8 cellular contexts compared by ENCODE assay signal in the genomic region with DNA sequence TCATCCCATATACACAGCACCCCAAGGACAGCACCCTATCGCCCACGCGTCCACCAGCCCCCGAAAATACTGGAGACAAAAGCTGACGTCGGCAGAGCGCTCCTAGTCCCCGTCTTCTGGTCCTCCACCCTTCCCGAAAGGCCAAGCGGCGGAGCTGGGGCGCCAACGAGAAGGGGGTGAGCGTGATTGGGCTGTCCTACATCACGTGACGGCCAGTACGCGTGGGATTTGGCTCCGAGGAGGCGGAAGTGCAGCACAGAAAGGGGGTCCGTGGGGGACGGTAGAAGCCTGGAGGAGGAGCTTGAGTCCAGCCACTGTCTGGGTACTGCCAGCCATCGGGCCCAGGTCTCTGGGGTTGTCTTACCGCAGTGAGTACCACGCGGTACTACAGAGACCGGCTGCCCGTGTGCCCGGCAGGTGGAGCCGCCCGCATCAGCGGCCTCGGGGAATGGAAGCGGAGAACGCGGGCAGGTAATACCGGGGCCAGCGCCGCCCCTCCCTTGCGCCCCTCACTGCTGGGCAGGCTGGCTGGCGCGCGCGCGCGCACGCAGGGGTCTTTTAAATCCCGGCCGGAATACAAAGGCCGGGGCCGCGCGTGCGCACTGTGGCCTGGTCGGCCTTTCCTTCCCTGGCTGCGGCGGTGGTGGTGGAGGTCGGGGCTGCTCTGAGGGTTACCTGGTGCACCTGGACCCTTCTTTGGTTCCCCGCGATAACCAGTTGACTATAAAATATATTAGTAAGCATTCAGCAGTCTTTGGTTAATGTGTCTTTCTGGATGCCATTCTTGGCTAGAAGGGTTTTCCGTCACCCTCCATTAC.
DNase-seq lines count a peak whose midpoint lies in the region; FAIRE-seq and TF ChIP-seq lines count a peak whose summit lies in the region.

TSS of gene TDG (plus strand) at position 283 of the 818 bp plus-strand sequence. CDS start at position 449, 166 bp downstream.

- no peaks in the 10 kb centered on the region for H3K9me3 Mint-ChIP-seq in nephron
- no peaks in the 10 kb centered on the region for H3K9me3 Mint-ChIP-seq in stimulated activated naive CD8-positive, alpha-beta T cell treated with anti-CD3 and anti-CD28 coated beads, Interleukin-15, Interleukin-2, amounts not matched to agents 100 ng/mL and 50 ng/mL, for 24 hours

- no peaks in the 10 kb centered on the region for H3K36me3 ChIP-seq in Loucy (ENCODE audit: insufficient read depth, low read length)

- H2AFZ ChIP-seq in Loucy (ENCODE audit: low read length) = peak within 1 kb of the TSS; percentile 83

- peak; percentile 74 for TF ChIP-seq POLR2A in H54 (IDR thresholded peaks at IDR 0.05; ENCODE audit: low read depth, low read length)
- peak; percentile 95 for TF ChIP-seq POLR2A in Raji (IDR thresholded peaks at IDR 0.05; ENCODE audit: insufficient read depth, low read depth, low read length)

- H3K9ac ChIP-seq in Loucy (ENCODE audit: low read depth, low read length, poor library complexity, severe bottlenecking) = peak within 1 kb of the TSS; percentile 90

- peaks cover 15% of the 10 kb centered on the region for H3K36me3 Mint-ChIP-seq in nephron (ENCODE audit: low read depth)
- H3K36me3 Mint-ChIP-seq in stimulated activated naive CD8-positive, alpha-beta T cell treated with anti-CD3 and anti-CD28 coated beads, Interleukin-15, Interleukin-2, amounts not matched to agents 100 ng/mL and 50 ng/mL, for 24 hours (ENCODE audit: low read depth) = peaks cover 30% of the 10 kb centered on the region

- TF ChIP-seq CTCF in Loucy (conservative IDR thresholded peaks at IDR 0.05; ENCODE audit: low read length) (no peak), fibroblast of pulmonary artery (IDR thresholded peaks at IDR 0.05; ENCODE audit: low read length, missing control alignments) (no peak), nephron (IDR thresholded peaks at IDR 0.05; ENCODE audit: unreplicated experiment in 3 of 3) (no peak)

- H3K79me2 ChIP-seq in Loucy (ENCODE audit: insufficient read depth, low read length) = peaks cover 72% of the 10 kb centered on the region

- peak within 1 kb of the TSS; percentile 97 to 99 (median 97) for H3K27ac Mint-ChIP-seq in nephron
- H3K27ac Mint-ChIP-seq in stimulated activated naive CD8-positive, alpha-beta T cell treated with anti-CD3 and anti-CD28 coated beads, Interleukin-15, Interleukin-2, amounts not matched to agents 100 ng/mL and 50 ng/mL, for 24 hours = peak within 1 kb of the TSS; percentile 97

- peaks cover 39% of the 10 kb centered on the region for H3K4me1 ChIP-seq in Loucy (ENCODE audit: insufficient read depth, low read length, poor library complexity, severe bottlenecking)

- no peaks in the 10 kb centered on the region for H3K27me3 Mint-ChIP-seq in nephron (ENCODE audit: low read depth)
- H3K27me3 Mint-ChIP-seq in stimulated activated naive CD8-positive, alpha-beta T cell treated with anti-CD3 and anti-CD28 coated beads, Interleukin-15, Interleukin-2, amounts not matched to agents 100 ng/mL and 50 ng/mL, for 24 hours = no peaks in the 10 kb centered on the region

- FAIRE-seq in H54 (lab: Jason Lieb, UNC) = peak; percentile 89

- H3K4me3 Mint-ChIP-seq in nephron = peak within 1 kb of the TSS; percentile 98 to 99 (median 98)
- peak within 1 kb of the TSS; percentile 98 for H3K4me3 Mint-ChIP-seq in stimulated activated naive CD8-positive, alpha-beta T cell treated with anti-CD3 and anti-CD28 coated beads, Interleukin-15, Interleukin-2, amounts not matched to agents 100 ng/mL and 50 ng/mL, for 24 hours

- H3K4me1 Mint-ChIP-seq in nephron = peaks cover 47% of the 10 kb centered on the region
- peaks cover 65% of the 10 kb centered on the region for H3K4me1 Mint-ChIP-seq in stimulated activated naive CD8-positive, alpha-beta T cell treated with anti-CD3 and anti-CD28 coated beads, Interleukin-15, Interleukin-2, amounts not matched to agents 100 ng/mL and 50 ng/mL, for 24 hours (ENCODE audit: low read depth)

- H3K27me3 ChIP-seq in Loucy (ENCODE audit: insufficient read depth, low read length, poor library complexity, severe bottlenecking) = peaks cover 4% of the 10 kb centered on the region

- peak; percentile 99 for DNase-seq in ELF-1 (ENCODE audit: low read depth, low spot score)
- DNase-seq in H54 (ENCODE audit: insufficient read length, low spot score) = peak; percentile 87
- peak; percentile 93 for DNase-seq in activated effector memory CD4-positive, alpha-beta T cell treated with Interleukin-2 at 50 U/mL for 16 hours
- DNase-seq in fibroblast of pulmonary artery (ENCODE audit: low read depth) = peak; percentile 99

- peak within 1 kb of the TSS; percentile 84 for H3K4me3 ChIP-seq in Loucy (ENCODE audit: low read length, poor library complexity, severe bottlenecking)
- H3K4me3 ChIP-seq in fibroblast of pulmonary artery (replicated peaks; ENCODE audit: low read depth, low read length) = peak within 1 kb of the TSS; percentile 99

- H3K9me2 ChIP-seq in Loucy (replicated peaks; ENCODE audit: low read depth, low read length) = no peaks in the 10 kb centered on the region

- no peaks in the 10 kb centered on the region for H3F3A ChIP-seq in Loucy (ENCODE audit: low read depth)

- no peaks in the 10 kb centered on the region for H3K9me3 ChIP-seq in Loucy (ENCODE audit: insufficient read depth, low read depth, low read length)

- H4K20me1 ChIP-seq in Loucy (ENCODE audit: insufficient read depth, low read length, poor library complexity, severe bottlenecking) = peaks cover 36% of the 10 kb centered on the region

- H3K4me2 ChIP-seq in Loucy (ENCODE audit: low read depth, low read length, poor library complexity, severe bottlenecking) = peak within 1 kb of the TSS; percentile 89

Comparison
In these comparisons a context has a peak if more than half of its experiments do, and no peak if none do; other contexts are left out.
1. Peak in every context shown above with its lines: DNase-seq and H3K4me3 ChIP-seq.